In genomic region chr7:92742186-92742585, GRCh38 we compare ENCODE assay signal across 1 cellular context.
TF ChIP-seq lines count a peak whose summit lies in the region.

No MANE protein-coding gene starts in this region.

TF ChIP-seq in HepG2, 621 proteins besides CTCF, POLR2A, EP300 and RAD21:
- TF ChIP-seq ZNF576 (CRISPR knock-in tag; IDR thresholded peaks at IDR 0.05) (no peak), SRF (IDR thresholded peaks at IDR 0.05; ENCODE audit: low read depth, low read length) (no peak), SAFB2 (CRISPR knock-in tag; IDR thresholded peaks at IDR 0.05; ENCODE audit: borderline replicate concordance, low read depth) (no peak), RBAK (CRISPR knock-in tag; IDR thresholded peaks at IDR 0.05) (no peak), ZNF160 (CRISPR knock-in tag; IDR thresholded peaks at IDR 0.05) (no peak), RARA (CRISPR knock-in tag; IDR thresholded peaks at IDR 0.05) (no peak), NCOA5 (CRISPR knock-in tag; IDR thresholded peaks at IDR 0.05) (no peak), PRDM10 (CRISPR knock-in tag; IDR thresholded peaks at IDR 0.05; ENCODE audit: low read depth) (no peak), SATB2 (CRISPR knock-in tag; IDR thresholded peaks at IDR 0.05) (no peak), ZNF281 (CRISPR knock-in tag; IDR thresholded peaks at IDR 0.05; ENCODE audit: borderline replicate concordance) (no peak), ZNF354B (CRISPR knock-in tag; IDR thresholded peaks at IDR 0.05) (no peak), ARID3A (IDR thresholded peaks at IDR 0.05; ENCODE audit: low read depth, low read length) (no peak), FOXO1 (CRISPR knock-in tag; IDR thresholded peaks at IDR 0.05) (no peak), PAWR (CRISPR knock-in tag; IDR thresholded peaks at IDR 0.05; ENCODE audit: borderline replicate concordance) (no peak), ZNF431 (CRISPR knock-in tag; IDR thresholded peaks at IDR 0.05; ENCODE audit: borderline replicate concordance, low read depth) (no peak)
- TF ChIP-seq, protein P1, sequence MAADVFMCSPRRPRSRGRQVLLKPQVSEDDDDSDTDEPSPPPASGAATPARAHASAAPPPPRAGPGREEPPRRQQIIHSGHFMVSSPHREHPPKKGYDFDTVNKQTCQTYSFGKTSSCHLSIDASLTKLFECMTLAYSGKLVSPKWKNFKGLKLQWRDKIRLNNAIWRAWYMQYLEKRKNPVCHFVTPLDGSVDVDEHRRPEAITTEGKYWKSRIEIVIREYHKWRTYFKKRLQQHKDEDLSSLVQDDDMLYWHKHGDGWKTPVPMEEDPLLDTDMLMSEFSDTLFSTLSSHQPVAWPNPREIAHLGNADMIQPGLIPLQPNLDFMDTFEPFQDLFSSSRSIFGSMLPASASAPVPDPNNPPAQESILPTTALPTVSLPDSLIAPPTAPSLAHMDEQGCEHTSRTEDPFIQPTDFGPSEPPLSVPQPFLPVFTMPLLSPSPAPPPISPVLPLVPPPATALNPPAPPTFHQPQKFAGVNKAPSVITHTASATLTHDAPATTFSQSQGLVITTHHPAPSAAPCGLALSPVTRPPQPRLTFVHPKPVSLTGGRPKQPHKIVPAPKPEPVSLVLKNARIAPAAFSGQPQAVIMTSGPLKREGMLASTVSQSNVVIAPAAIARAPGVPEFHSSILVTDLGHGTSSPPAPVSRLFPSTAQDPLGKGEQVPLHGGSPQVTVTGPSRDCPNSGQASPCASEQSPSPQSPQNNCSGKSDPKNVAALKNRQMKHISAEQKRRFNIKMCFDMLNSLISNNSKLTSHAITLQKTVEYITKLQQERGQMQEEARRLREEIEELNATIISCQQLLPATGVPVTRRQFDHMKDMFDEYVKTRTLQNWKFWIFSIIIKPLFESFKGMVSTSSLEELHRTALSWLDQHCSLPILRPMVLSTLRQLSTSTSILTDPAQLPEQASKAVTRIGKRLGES (CRISPR knock-in tag; IDR thresholded peaks at IDR 0.05; ENCODE audit: borderline replicate concordance), result no peak
